1 cellular context compared by ENCODE assay signal in the genomic region with DNA sequence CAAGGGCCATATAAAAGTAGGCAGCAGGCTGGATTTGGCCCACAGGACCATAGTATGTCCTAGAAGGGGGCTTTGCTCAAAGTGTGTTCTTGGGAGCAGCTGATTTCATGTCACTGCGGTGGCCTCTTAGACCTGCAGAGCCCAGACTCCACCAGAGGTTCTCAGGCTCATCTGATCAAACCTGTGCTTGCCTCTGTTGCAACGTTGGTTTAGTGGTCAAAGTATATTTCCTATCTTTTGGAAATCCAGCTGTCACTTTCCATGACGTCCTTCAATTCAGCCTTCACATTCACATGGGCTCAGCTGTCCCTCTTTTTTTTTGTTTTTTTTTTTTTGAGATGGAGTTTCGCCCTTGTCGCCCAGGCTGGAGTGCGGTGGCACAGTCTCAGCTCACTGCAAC.
TF ChIP-seq lines count a peak whose summit lies in the region.

No MANE protein-coding gene starts in this region.

TF ChIP-seq in H1, 55 proteins besides CTCF, POLR2A, EP300 and RAD21:
- no peak for TF ChIP-seq RNF2 (IDR thresholded peaks at IDR 0.05; ENCODE audit: borderline replicate concordance, low read depth, low read length, missing control alignments, poor library complexity, severe bottlenecking)
- TF ChIP-seq SIRT6 (IDR thresholded peaks at IDR 0.05; ENCODE audit: low read length): no peak
- TF ChIP-seq, protein P1, sequence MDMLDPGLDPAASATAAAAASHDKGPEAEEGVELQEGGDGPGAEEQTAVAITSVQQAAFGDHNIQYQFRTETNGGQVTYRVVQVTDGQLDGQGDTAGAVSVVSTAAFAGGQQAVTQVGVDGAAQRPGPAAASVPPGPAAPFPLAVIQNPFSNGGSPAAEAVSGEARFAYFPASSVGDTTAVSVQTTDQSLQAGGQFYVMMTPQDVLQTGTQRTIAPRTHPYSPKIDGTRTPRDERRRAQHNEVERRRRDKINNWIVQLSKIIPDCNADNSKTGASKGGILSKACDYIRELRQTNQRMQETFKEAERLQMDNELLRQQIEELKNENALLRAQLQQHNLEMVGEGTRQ (IDR thresholded peaks at IDR 0.05; ENCODE audit: low read length): no peak
- TF ChIP-seq BACH1 (IDR thresholded peaks at IDR 0.05; ENCODE audit: low read length): no peak
- TF ChIP-seq GABPA (IDR thresholded peaks at IDR 0.05; ENCODE audit: borderline replicate concordance, insufficient read depth, low read length): no peak
- TF ChIP-seq CREB1 (IDR thresholded peaks at IDR 0.05): no peak
- TF ChIP-seq FOSL1 (IDR thresholded peaks at IDR 0.05; ENCODE audit: insufficient read depth, low read depth, low read length): no peak
- no peak for TF ChIP-seq CHD2 (IDR thresholded peaks at IDR 0.05; ENCODE audit: low read length)
- no peak for TF ChIP-seq KDM5A (IDR thresholded peaks at IDR 0.05; ENCODE audit: low read length)
- TF ChIP-seq, protein P2, sequence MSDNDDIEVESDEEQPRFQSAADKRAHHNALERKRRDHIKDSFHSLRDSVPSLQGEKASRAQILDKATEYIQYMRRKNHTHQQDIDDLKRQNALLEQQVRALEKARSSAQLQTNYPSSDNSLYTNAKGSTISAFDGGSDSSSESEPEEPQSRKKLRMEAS (IDR thresholded peaks at IDR 0.05): no peak
- no peak for TF ChIP-seq TCF12 (IDR thresholded peaks at IDR 0.05; ENCODE audit: low read depth, low read length)
- no peak for TF ChIP-seq EGR1 (IDR thresholded peaks at IDR 0.05; ENCODE audit: borderline replicate concordance, low read depth, low read length)
- TF ChIP-seq, protein P3, sequence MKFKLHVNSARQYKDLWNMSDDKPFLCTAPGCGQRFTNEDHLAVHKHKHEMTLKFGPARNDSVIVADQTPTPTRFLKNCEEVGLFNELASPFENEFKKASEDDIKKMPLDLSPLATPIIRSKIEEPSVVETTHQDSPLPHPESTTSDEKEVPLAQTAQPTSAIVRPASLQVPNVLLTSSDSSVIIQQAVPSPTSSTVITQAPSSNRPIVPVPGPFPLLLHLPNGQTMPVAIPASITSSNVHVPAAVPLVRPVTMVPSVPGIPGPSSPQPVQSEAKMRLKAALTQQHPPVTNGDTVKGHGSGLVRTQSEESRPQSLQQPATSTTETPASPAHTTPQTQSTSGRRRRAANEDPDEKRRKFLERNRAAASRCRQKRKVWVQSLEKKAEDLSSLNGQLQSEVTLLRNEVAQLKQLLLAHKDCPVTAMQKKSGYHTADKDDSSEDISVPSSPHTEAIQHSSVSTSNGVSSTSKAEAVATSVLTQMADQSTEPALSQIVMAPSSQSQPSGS (IDR thresholded peaks at IDR 0.05; ENCODE audit: low read length): no peak
- TF ChIP-seq CBX8 (IDR thresholded peaks at IDR 0.05; ENCODE audit: borderline replicate concordance, low read depth, low read length): no peak
- no peak for TF ChIP-seq SIN3A (conservative IDR thresholded peaks at IDR 0.05 in 1 of 2, IDR thresholded peaks at IDR 0.05 in 1 of 2; ENCODE audit: low read depth in 1 of 2, low read length in 2 of 2)
